Comparison of ENCODE assay signal across 14 cellular contexts in genomic region chr22:25027052-25027525, GRCh38.
DNase-seq lines count a peak whose midpoint lies in the region; TF ChIP-seq lines count a peak whose summit lies in the region.
"Had no signal": no experiment of that assay in that cellular context is flagged by ENCODE, and none has a peak within 500 bp of the region (broad histone marks: within the 10 kb centered on the region; RNA-seq: fewer than 3 reads in every experiment).

No MANE protein-coding gene starts in this region.

- no peak overlapping the region for H3K4me2 ChIP-seq in H9 (ENCODE audit: insufficient read depth, insufficient read length, low read length)

- H2BK20ac ChIP-seq in H9 (ENCODE audit: low read depth, low read length, poor library complexity, severe bottlenecking), result no peak overlapping the region

- H3K4ac ChIP-seq in H9 (ENCODE audit: low read depth, low read length), result no peak overlapping the region

- H2BK12ac ChIP-seq in H9 (ENCODE audit: insufficient read length, low read depth, low read length), result no peak overlapping the region

- no peak overlapping the region for H3T11ph ChIP-seq in H9 (ENCODE audit: low read length)

- no peak for TF ChIP-seq CTCF in H9 (conservative IDR thresholded peaks at IDR 0.05)
- no peak for TF ChIP-seq CTCF in mesothelial cell of epicardium (IDR thresholded peaks at IDR 0.05; ENCODE audit: unreplicated experiment)
- no peak for TF ChIP-seq CTCF in testis (IDR thresholded peaks at IDR 0.05)

- intact Hi-C loops in testis (cut with DNase I; ENCODE audit: low total_unique reads), result no loop called here

- no peak overlapping the region for H2BK120ac ChIP-seq in H9 (ENCODE audit: low read depth, low read length, poor library complexity, severe bottlenecking)

- no peak overlapping the region for H2BK5ac ChIP-seq in H9 (ENCODE audit: insufficient read length, low read length)

- no peak overlapping the region for H2AFZ ChIP-seq in H9 (ENCODE audit: low read length)

- no peaks in the 10 kb centered on the region for H3K79me1 ChIP-seq in H9 (ENCODE audit: insufficient read depth, low read depth, low read length, poor library complexity, severe bottlenecking)

- H3K9me3 Mint-ChIP-seq in H9, result no peaks in the 10 kb centered on the region
- H3K9me3 Mint-ChIP-seq in mesothelial cell of epicardium, result no peaks in the 10 kb centered on the region

- H3K56ac ChIP-seq in H9 (ENCODE audit: insufficient read length, low read depth, low read length), result no peak overlapping the region

- no peaks in the 10 kb centered on the region for H3K79me2 ChIP-seq in H9 (ENCODE audit: insufficient read depth, low read length)

- peaks cover 11 to 21% of the 10 kb centered on the region in 2 experiments for H3K4me1 Mint-ChIP-seq in H9
- H3K4me1 Mint-ChIP-seq in mesothelial cell of epicardium, result peaks cover 20% of the 10 kb centered on the region

- DNase-seq in H9, result no peak
- DNase-seq in NCI-H526 (lab: John Stamatoyannopoulos, UW), result peak; percentile 62 to 65
- DNase-seq in mesothelial cell of epicardium (ENCODE audit: low spot score in 2 of 2, unreplicated experiment in 2 of 2), result no peak
- no peak for DNase-seq in testis
- DNase-seq in medulla oblongata (ENCODE audit: extremely low spot score), result no peak
- no peak for DNase-seq in HUDEP-2 (lab: John Stamatoyannopoulos, UW; ENCODE audit: unreplicated experiment in 76 of 76)
- DNase-seq: activated CD8-positive, alpha-beta memory T cell treated with anti-CD3 and anti-CD28 coated beads, Interleukin-2, amount 50 U/mL, for 48 hours; amniotic stem cell; effector CD4-positive, alpha-beta T cell; NCI-H2171 treated with DMSO at 0.1 percent for 48 hours had no signal

- H3K27me3 ChIP-seq in H9 (ENCODE audit: insufficient read depth, low read length) (no peaks in the 10 kb centered on the region), muscle layer of duodenum (ENCODE audit: low read depth, low read length) (no peaks in the 10 kb centered on the region), testis (no peaks in the 10 kb centered on the region)
- H3K27me3 ChIP-seq: gastroesophageal sphincter, neutrophil had no signal

- H3K18ac ChIP-seq in H9 (ENCODE audit: insufficient read length, low read depth, low read length), result no peak overlapping the region

- no peak overlapping the region for H3K4me3 Mint-ChIP-seq in H9
- no peak overlapping the region for H3K4me3 Mint-ChIP-seq in mesothelial cell of epicardium

- no peak overlapping the region for H4K91ac ChIP-seq in H9 (ENCODE audit: insufficient read length, low read depth, low read length)

- H3K23ac ChIP-seq in H9 (ENCODE audit: insufficient read length, low read depth, low read length), result no peak overlapping the region

- H3K9ac ChIP-seq in H9 (ENCODE audit: extremely low read depth, insufficient read length, low read length), result no peak overlapping the region

- WGBS in H9 (ENCODE audit: extremely low coverage, insufficient read length, low lambda C conversion rate), result no CpG with 5 or more reads among the region's 4 CpGs
- WGBS in testis, 2 donors, result 88 to 98% methylated on average over 4 of the region's 4 CpGs

- no peaks in the 10 kb centered on the region for H4K20me1 ChIP-seq in H9 (ENCODE audit: control insufficient read depth, insufficient read depth, insufficient read length)

- no peak overlapping the region for H3K4me3 ChIP-seq in muscle layer of duodenum (ENCODE audit: low read depth in 1 of 2, low read length in 2 of 2)
- H3K4me3 ChIP-seq in testis, result no peak overlapping the region
- H3K4me3 ChIP-seq: gastroesophageal sphincter had no signal

- H3K23me2 ChIP-seq in H9 (ENCODE audit: insufficient read length, low read depth, low read length, poor library complexity, severe bottlenecking), result no peaks in the 10 kb centered on the region

- no peaks in the 10 kb centered on the region for H3K36me3 ChIP-seq in muscle layer of duodenum (ENCODE audit: control insufficient read depth in 1 of 2, insufficient read depth in 2 of 2, low read length in 2 of 2)
- no peaks in the 10 kb centered on the region for H3K36me3 ChIP-seq in testis (ENCODE audit: low read depth, missing control alignments)
- H3K36me3 ChIP-seq: neutrophil had no signal

- H3K27ac Mint-ChIP-seq in H9, result peak overlapping the region; percentile 48 to 82 (median 81); a peak in 5 of 7 replicates
- no peak overlapping the region for H3K27ac Mint-ChIP-seq in mesothelial cell of epicardium

- H3K27ac ChIP-seq in H9 (ENCODE audit: insufficient read length, low read depth, low read length) (no peak overlapping the region), cingulate gyrus (ENCODE audit: low read depth, low read length) (peak overlapping the region; percentile 60), muscle layer of duodenum (ENCODE audit: low read length) (peak overlapping the region; percentile 58), testis (peak overlapping the region in 1 of 2 donors; percentile 41)
- H3K27ac ChIP-seq: neutrophil had no signal

- TF ChIP-seq POLR2A in testis (IDR thresholded peaks at IDR 0.05), result no peak

- no peak overlapping the region for H4K5ac ChIP-seq in H9 (ENCODE audit: insufficient read length, low read depth, low read length)

- H3K14ac ChIP-seq in H9 (ENCODE audit: insufficient read depth, low read length), result no peak overlapping the region; the same call in 1 of the 2 replicates

- H3K9me3 ChIP-seq in H9 (ENCODE audit: control insufficient read depth, low read depth, low read length) (no peaks in the 10 kb centered on the region), muscle layer of duodenum (ENCODE audit: control insufficient read depth in 1 of 2, low read length in 2 of 2) (no peaks in the 10 kb centered on the region), testis (no peaks in the 10 kb centered on the region)
- H3K9me3 ChIP-seq: gastroesophageal sphincter, neutrophil had no signal

- H4K8ac ChIP-seq in H9 (replicated peaks; ENCODE audit: insufficient read length, low read depth, low read length), result no peak overlapping the region

- H2AK5ac ChIP-seq in H9 (ENCODE audit: insufficient read length, low read length), result no peak overlapping the region

- H3K36me3 Mint-ChIP-seq in H9 (ENCODE audit: insufficient read depth in 1 of 3, low read depth in 3 of 3) (peaks cover 2 to 18% (median 17%) of the 10 kb centered on the region in 3 experiments; a peak in 4 of 7 replicates), mesothelial cell of epicardium (no peaks in the 10 kb centered on the region)

- no peaks in the 10 kb centered on the region; the same call in 1 of the 2 replicates for H3K4me1 ChIP-seq in H9 (ENCODE audit: insufficient read depth, low read length)
- peaks cover 0 to 7% of the 10 kb centered on the region in 2 donors for H3K4me1 ChIP-seq in muscle layer of duodenum (ENCODE audit: control insufficient read depth in 1 of 2, insufficient read depth in 2 of 2, low read length in 2 of 2)
- peaks cover 19% of the 10 kb centered on the region for H3K4me1 ChIP-seq in testis

- no peak overlapping the region for H2BK15ac ChIP-seq in H9 (ENCODE audit: low read depth, low read length)

- no peaks in the 10 kb centered on the region for H3K27me3 Mint-ChIP-seq in H9 (ENCODE audit: low read depth)
- H3K27me3 Mint-ChIP-seq in mesothelial cell of epicardium (ENCODE audit: low read depth), result no peaks in the 10 kb centered on the region

Comparison
In these comparisons a context has a peak if more than half of its experiments do, and no peak if none do; other contexts are left out.
1. DNase-seq: peak in NCI-H526 (2 of 2); none in H9 (single experiment), mesothelial cell of epicardium (0 of 2), testis (single experiment), medulla oblongata (single experiment) and HUDEP-2 (0 of 76).